Comparison of ENCODE assay signal across 8 cellular contexts in genomic region chr10:128211953-128212727, GRCh38.
DNase-seq lines count a peak whose midpoint lies in the region; ATAC-seq and TF ChIP-seq lines count a peak whose summit lies in the region.

No MANE protein-coding gene starts in this region.

- POLR2A ChIA-PET in activated CD4-positive, alpha-beta T cell treated with anti-CD3 and anti-CD28 coated beads for 36 hours (lab: Charles Lee): no interaction called here

- H3K9ac ChIP-seq in liver (ENCODE audit: low read depth in 1 of 2, low read length in 2 of 2): no peak overlapping the region

- intact Hi-C loops in activated CD4-positive, alpha-beta T cell treated with anti-CD3 and anti-CD28 coated beads for 36 hours (cut with DNase I, micrococcal nuclease): loop anchor here (1.0 to 5.0 kb wide), 5 partner anchors 62 to 1759 kb away; partner anchors contain the start of genes MGMT (in 1 of the 2) and MKI67 (in 1 of the 2)

- DNase-seq in BE2C (peak; percentile 84), NCI-H446 treated with DMSO at 0.1 percent for 48 hours (lab: John Stamatoyannopoulos, UW) (peak; percentile 0), chondrocyte (ENCODE audit: low spot score) (no peak)
- peak; percentile 91 for DNase-seq in activated CD4-positive, alpha-beta T cell treated with anti-CD3 and anti-CD28 coated beads for 36 hours
- peak; percentile 77 to 82 for DNase-seq in stimulated activated CD4-positive, alpha-beta T cell treated with anti-CD3 and anti-CD28 coated beads, Interleukin-4, amount 100 ng/mL, for 4 hours

- ATAC-seq in GM19035 (IDR thresholded peaks at IDR 0.05; ENCODE audit: unreplicated experiment) (peak; percentile 96), HG03175 (IDR thresholded peaks at IDR 0.05; ENCODE audit: unreplicated experiment) (peak; percentile 95)
- peak; percentile 90 for ATAC-seq in activated CD4-positive, alpha-beta T cell treated with anti-CD3 and anti-CD28 coated beads for 36 hours

- H3K4me3 Mint-ChIP-seq in activated CD4-positive, alpha-beta T cell treated with anti-CD3 and anti-CD28 coated beads for 36 hours: peak overlapping the region; percentile 65
- H3K4me3 Mint-ChIP-seq in chondrocyte (ENCODE audit: unreplicated experiment): peak overlapping the region; percentile 61

- H3K27ac ChIP-seq in liver (ENCODE audit: low read depth in 1 of 2, low read length in 2 of 2): no peak overlapping the region

- no peaks in the 10 kb centered on the region for H3K27me3 Mint-ChIP-seq in activated CD4-positive, alpha-beta T cell treated with anti-CD3 and anti-CD28 coated beads for 36 hours
- H3K27me3 Mint-ChIP-seq in chondrocyte (ENCODE audit: low read depth): peaks cover 7% of the 10 kb centered on the region

- H3K27ac Mint-ChIP-seq in activated CD4-positive, alpha-beta T cell treated with anti-CD3 and anti-CD28 coated beads for 36 hours: peak overlapping the region; percentile 51
- peak overlapping the region; percentile 27 for H3K27ac Mint-ChIP-seq in chondrocyte (ENCODE audit: unreplicated experiment)

- H3K9me3 ChIP-seq in BE2C (no peaks in the 10 kb centered on the region), liver (ENCODE audit: control insufficient read depth in 4 of 4, low read length in 3 of 4) (no peaks in the 10 kb centered on the region)

- H3K4me3 ChIP-seq in BE2C (ENCODE audit: low read depth, low read length) (peak overlapping the region; percentile 61), liver (ENCODE audit: low read depth in 1 of 3, low read length in 3 of 3) (no peak overlapping the region)

- H3K4me1 Mint-ChIP-seq in activated CD4-positive, alpha-beta T cell treated with anti-CD3 and anti-CD28 coated beads for 36 hours: peaks cover 8% of the 10 kb centered on the region
- peaks cover 5% of the 10 kb centered on the region for H3K4me1 Mint-ChIP-seq in chondrocyte (ENCODE audit: low read depth)

- 25% methylated on average over 32 of the region's 32 CpGs for WGBS in liver

- TF ChIP-seq CTCF in BE2C (IDR thresholded peaks at IDR 0.05; ENCODE audit: low read depth, low read length) (peak; percentile 89), chondrocyte (IDR thresholded peaks at IDR 0.05) (peak; percentile 95), liver (IDR thresholded peaks at IDR 0.05; ENCODE audit: low read depth, low read length, missing input control) (peak; percentile 87)

- peak; percentile 64 to 77 for TF ChIP-seq RAD21 in liver (IDR thresholded peaks at IDR 0.05)

- H3K4me1 ChIP-seq in BE2C: no peaks in the 10 kb centered on the region
- peaks cover 0 to 6% (median 4%) of the 10 kb centered on the region in 4 donors for H3K4me1 ChIP-seq in liver (ENCODE audit: control insufficient read depth in 4 of 4, insufficient read depth in 4 of 4, low read length in 3 of 4)

- H3K9me3 Mint-ChIP-seq in activated CD4-positive, alpha-beta T cell treated with anti-CD3 and anti-CD28 coated beads for 36 hours (ENCODE audit: low read depth): no peaks in the 10 kb centered on the region
- no peaks in the 10 kb centered on the region for H3K9me3 Mint-ChIP-seq in chondrocyte (ENCODE audit: low read depth)

- H3K27me3 ChIP-seq in BE2C: no peaks in the 10 kb centered on the region
- H3K27me3 ChIP-seq in liver (ENCODE audit: control insufficient read depth in 4 of 4, insufficient read depth in 4 of 4, low read length in 3 of 4): no peaks in the 10 kb centered on the region

- CTCF ChIA-PET in activated CD4-positive, alpha-beta T cell treated with anti-CD3 and anti-CD28 coated beads for 36 hours (lab: Charles Lee): interaction anchor here (0.6 to 4.1 kb wide), 29 partner anchors 7 to 929 kb away, joined by 3 to 30 read pairs (median 3); no protein-coding TSS in a partner anchor

- no peaks in the 10 kb centered on the region for H3K36me3 Mint-ChIP-seq in activated CD4-positive, alpha-beta T cell treated with anti-CD3 and anti-CD28 coated beads for 36 hours (ENCODE audit: low read depth)
- H3K36me3 Mint-ChIP-seq in chondrocyte (ENCODE audit: low read depth): no peaks in the 10 kb centered on the region

- H3K36me3 ChIP-seq in BE2C (no peaks in the 10 kb centered on the region), liver (ENCODE audit: control insufficient read depth in 4 of 4, insufficient read depth in 3 of 4, low read depth in 1 of 4, low read length in 3 of 4) (no peaks in the 10 kb centered on the region)

TF ChIP-seq in liver, 16 proteins besides CTCF, POLR2A, EP300 and RAD21:
- TF ChIP-seq REST (IDR thresholded peaks at IDR 0.05) (no peak), ZBTB33 (IDR thresholded peaks at IDR 0.05) (no peak), EGR1 (IDR thresholded peaks at IDR 0.05; ENCODE audit: low read depth in 2 of 2) (no peak), TAF1 (conservative IDR thresholded peaks at IDR 0.05) (no peak), HNF4A (conservative IDR thresholded peaks at IDR 0.05) (no peak), NR2F2 (IDR thresholded peaks at IDR 0.05) (no peak), ATF3 (IDR thresholded peaks at IDR 0.05) (no peak)
